11 cellular contexts compared by ENCODE assay signal in the genomic region with DNA sequence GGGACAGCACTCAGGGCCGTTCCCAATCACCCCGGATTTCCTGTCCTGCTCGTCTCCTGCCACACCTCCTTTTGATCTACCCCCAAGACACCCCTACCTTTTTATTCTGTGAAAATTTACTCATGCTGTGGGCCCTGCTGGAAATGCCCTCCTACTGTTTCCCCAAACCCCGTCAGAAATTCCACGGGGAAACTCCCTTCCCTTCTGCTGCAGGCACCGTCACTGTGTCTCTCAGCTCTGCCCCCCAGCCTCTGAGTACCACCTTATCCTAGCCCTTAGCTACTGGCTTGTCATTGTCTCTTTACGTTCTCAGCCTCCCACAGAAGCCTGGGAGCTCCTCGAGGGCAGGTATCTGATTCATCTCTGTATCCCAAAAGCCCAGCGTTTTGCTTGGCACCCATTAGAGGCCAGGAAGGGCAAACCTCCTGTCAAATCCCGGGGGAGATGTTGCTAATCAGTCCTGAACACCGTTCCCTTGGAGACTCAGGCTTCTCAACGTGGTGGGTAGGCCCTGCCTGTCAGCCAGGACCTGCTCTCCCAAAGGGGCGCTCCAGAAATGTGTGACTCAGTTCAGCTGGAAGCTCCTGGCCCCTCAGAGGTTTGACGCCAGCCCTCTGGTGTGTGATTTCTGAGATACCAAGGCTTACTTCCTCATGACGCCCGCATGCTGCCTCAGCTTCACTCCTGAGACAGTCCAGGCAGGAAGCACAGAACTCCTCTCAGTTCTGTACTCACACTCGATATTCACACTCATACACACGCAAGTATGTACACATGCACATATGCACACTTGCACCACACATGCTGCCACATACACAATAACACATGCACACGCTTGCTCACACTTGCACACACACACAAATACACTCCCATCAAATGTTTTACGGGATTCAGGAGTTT. TPM values are rescaled to one million over a fixed set of nuclear protein-coding genes. Genes with fewer than 3 reads are reported as not detected.
A peak's percentile ranks its signal among the peaks of the same experiment; 100 is the strongest.
DNase-seq lines count a peak whose midpoint lies in the region; ATAC-seq and TF ChIP-seq lines count a peak whose summit lies in the region.
"Had no signal": no experiment of that assay in that cellular context is flagged by ENCODE, and none has a peak within 500 bp of the region (broad histone marks: within the 10 kb centered on the region; RNA-seq: fewer than 3 reads in every experiment).

No MANE protein-coding gene starts in this region.

- H2AFZ ChIP-seq in SU-DHL-6 (ENCODE audit: low read depth, low read length, severe bottlenecking) = no peak overlapping the region

- H3K27ac ChIP-seq in heart left ventricle (no peak overlapping the region), left ventricle myocardium inferior (replicated peaks) (no peak overlapping the region), SU-DHL-6 (ENCODE audit: low read depth, low read length) (peak overlapping the region; percentile 97), sigmoid colon (no peak overlapping the region)

- no peak for TF ChIP-seq EP300 in sigmoid colon (IDR thresholded peaks at IDR 0.05)

- WGBS in heart left ventricle, 4 donors = 50 to 65% (median 56%) methylated on average over 17 to 20 of the region's 20 CpGs
- WGBS in sigmoid colon, 2 donors = 59 to 72% methylated on average over 20 of the region's 20 CpGs

- TF ChIP-seq CTCF in heart left ventricle (IDR thresholded peaks at IDR 0.05) (no peak), left ventricle myocardium inferior (IDR thresholded peaks at IDR 0.05; ENCODE audit: borderline replicate concordance) (no peak), SU-DHL-6 (IDR thresholded peaks at IDR 0.05; ENCODE audit: insufficient read depth, low read length, poor library complexity, severe bottlenecking) (no peak), sigmoid colon (IDR thresholded peaks at IDR 0.05) (no peak)

- H3K4me3 ChIP-seq in heart left ventricle (no peak overlapping the region), left ventricle myocardium inferior (no peak overlapping the region), SU-DHL-6 (ENCODE audit: insufficient read depth, low read length, poor library complexity, severe bottlenecking) (peak overlapping the region; percentile 5), sigmoid colon (no peak overlapping the region)

- H4K20me1 ChIP-seq in SU-DHL-6 (ENCODE audit: low read depth, low read length) = no peaks in the 10 kb centered on the region

- no peak for DNase-seq in heart left ventricle
- DNase-seq in left ventricle myocardium inferior = no peak
- peak; percentile 41 for DNase-seq in stimulated activated naive CD8-positive, alpha-beta T cell treated with anti-CD3 and anti-CD28 coated beads, Interleukin-15, Interleukin-2, amounts not matched to agents 100 U/mL and 50 U/mL, for 24 hours
- DNase-seq in retina = no peak
- DNase-seq in AG08396 (ENCODE audit: low spot score) = no peak
- no peak for DNase-seq in sigmoid colon
- DNase-seq: DMS79, hippocampal formation, NCI-H2081 had no signal

- peaks cover 0 to 6% (median 0%) of the 10 kb centered on the region in 12 donors for H3K4me1 ChIP-seq in heart left ventricle
- H3K4me1 ChIP-seq in left ventricle myocardium inferior = no peaks in the 10 kb centered on the region
- H3K4me1 ChIP-seq in sigmoid colon = no peaks in the 10 kb centered on the region

- H3K36me3 ChIP-seq in heart left ventricle = no peaks in the 10 kb centered on the region
- H3K36me3 ChIP-seq in left ventricle myocardium inferior = no peaks in the 10 kb centered on the region
- H3K36me3 ChIP-seq in SU-DHL-6 (ENCODE audit: low read length) = no peaks in the 10 kb centered on the region
- no peaks in the 10 kb centered on the region for H3K36me3 ChIP-seq in sigmoid colon

- peaks cover 6% of the 10 kb centered on the region; the same call in 1 of the 2 replicates for H3K79me2 ChIP-seq in SU-DHL-6 (ENCODE audit: insufficient read depth, low read length)

- H3K9me3 ChIP-seq in heart left ventricle = no peaks in the 10 kb centered on the region
- H3K9me3 ChIP-seq in left ventricle myocardium inferior (replicated peaks) = no peaks in the 10 kb centered on the region
- H3K9me3 ChIP-seq in SU-DHL-6 (ENCODE audit: insufficient read depth, low read length) = no peaks in the 10 kb centered on the region
- no peaks in the 10 kb centered on the region for H3K9me3 ChIP-seq in sigmoid colon

- TF ChIP-seq POLR2A in heart left ventricle (IDR thresholded peaks at IDR 0.05) (no peak), sigmoid colon (IDR thresholded peaks at IDR 0.05) (no peak)

- H3F3A ChIP-seq in SU-DHL-6 (ENCODE audit: insufficient read depth) = peaks cover 89% of the 10 kb centered on the region

- H3K9ac ChIP-seq in SU-DHL-6 (ENCODE audit: low read length) = peak overlapping the region; percentile 75

- peaks cover 0 to 4% (median 0%) of the 10 kb centered on the region in 9 donors for H3K27me3 ChIP-seq in heart left ventricle
- H3K27me3 ChIP-seq in left ventricle myocardium inferior (ENCODE audit: low read depth) = peaks cover 15% of the 10 kb centered on the region
- H3K27me3 ChIP-seq in SU-DHL-6 (ENCODE audit: low read length) = no peaks in the 10 kb centered on the region
- H3K27me3 ChIP-seq in sigmoid colon = no peaks in the 10 kb centered on the region

- ATAC-seq in heart left ventricle (peak in 3 of 4 donors; percentile 18 to 47 (median 32)), HG02885 (IDR thresholded peaks at IDR 0.05; ENCODE audit: poor library complexity, unreplicated experiment) (peak; percentile 9)
- peak; percentile 77 for ATAC-seq in stimulated activated naive CD8-positive, alpha-beta T cell treated with anti-CD3 and anti-CD28 coated beads, Interleukin-15, Interleukin-2, amounts not matched to agents 100 U/mL and 50 U/mL, for 24 hours

- intact Hi-C loops in heart left ventricle (cut with DNase I) = no loop called here
- intact Hi-C loops in left ventricle myocardium inferior (cut with micrococcal nuclease) = no loop called here
- intact Hi-C loops in sigmoid colon (cut with DNase I) = no loop called here

- no peaks in the 10 kb centered on the region for H3K9me2 ChIP-seq in SU-DHL-6 (replicated peaks; ENCODE audit: insufficient read depth, low read length)

- peak overlapping the region; percentile 70 for H3K4me2 ChIP-seq in SU-DHL-6 (ENCODE audit: low read depth, low read length, poor library complexity, severe bottlenecking)

RNA-seq across cellular contexts. Expression of a gene that starts 50.7 kb away (rescaled TPM):
- total RNA-seq in heart left ventricle (100 to 1,000 TPM in 8 of 9 donors, 10 to 100 TPM in 1; 94.9 to 209 (median 111) TPM), left ventricle myocardium inferior (104 TPM), sigmoid colon (100 to 1,000 TPM; 127 to 165 (median 157) TPM)
- polyA plus RNA-seq in heart left ventricle (100 to 1,000 TPM in 1 of 2 donors, 10 to 100 TPM in 1; 91.0 to 134 TPM), sigmoid colon (10 to 100 TPM; 84.1 to 94.9 (median 88.8) TPM)

Comparison
In these comparisons a context has a peak if more than half of its experiments do, and no peak if none do; other contexts are left out.
1. ATAC-seq: peak in every context shown above with its lines; median percentile 77 in stimulated activated naive CD8-positive, alpha-beta T cell treated with anti-CD3 and anti-CD28 coated beads, Interleukin-15, Interleukin-2, amounts not matched to agents 100 U/mL and 50 U/mL, for 24 hours; 32 in heart left ventricle; 9 in HG02885.